ENCODE assay signal across 1 cellular context in the genomic region with DNA sequence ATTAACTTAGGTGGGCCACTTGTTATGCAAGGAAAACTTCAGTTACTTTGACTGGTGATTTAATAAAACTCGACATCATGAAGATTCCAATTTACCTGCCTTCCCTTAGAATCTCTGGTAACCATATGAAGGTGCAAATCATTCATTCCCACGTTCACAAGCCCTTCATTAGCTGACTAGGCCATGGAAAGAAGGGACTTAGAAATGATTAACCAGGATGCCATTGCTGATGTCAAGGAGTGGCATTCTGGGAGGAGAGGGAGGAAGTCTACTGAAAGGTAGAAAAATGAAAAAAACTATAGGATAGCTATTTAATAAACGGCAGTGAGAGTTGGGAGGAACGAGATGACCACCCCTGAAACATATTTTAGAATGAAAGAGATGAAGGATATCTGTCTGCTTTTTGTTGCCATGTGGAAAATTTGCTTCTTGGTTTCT.
TF ChIP-seq lines count a peak whose summit lies in the region.

No MANE protein-coding gene starts in this region.

TF ChIP-seq in IMR-90, 13 proteins besides CTCF, POLR2A, EP300 and RAD21 (continued from another document):
- TF ChIP-seq USF2 (IDR thresholded peaks at IDR 0.05; ENCODE audit: low read depth, low read length): no peak
